ENCODE assay signal across 8 cellular contexts in the genomic region with DNA sequence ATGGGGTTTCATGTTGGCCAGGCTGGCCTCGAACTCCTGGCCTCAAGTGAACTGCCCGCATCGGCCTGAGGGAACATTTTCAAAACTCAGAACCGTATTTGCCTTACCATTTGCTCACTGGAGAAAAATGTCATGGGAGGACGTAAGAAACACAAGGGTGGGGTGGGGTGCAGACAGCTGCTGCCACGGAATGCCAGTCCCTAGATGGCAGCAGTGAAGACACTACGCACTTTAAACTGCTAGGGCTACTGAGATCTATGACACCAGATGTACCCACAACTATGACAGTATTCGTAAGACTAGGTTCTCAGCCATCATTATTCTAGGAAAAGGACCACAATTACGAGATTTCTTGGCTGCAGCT. TPM values are rescaled to one million over a fixed set of nuclear protein-coding genes. Genes with fewer than 3 reads are reported as not detected.
DNase-seq lines count a peak whose midpoint lies in the region; ATAC-seq and TF ChIP-seq lines count a peak whose summit lies in the region.
"Not testable (repeated sequence)": the region's sequence is repeated elsewhere in the genome, so short reads cannot be mapped to it uniquely, and the experiment has no call there.

No MANE protein-coding gene starts in this region.

- POLR2A ChIA-PET in activated CD8-positive, alpha-beta T cell treated with anti-CD3 and anti-CD28 coated beads, Interleukin-2, amount 10 ng/mL, durations not matched to agents 7 days and 5 days (lab: Charles Lee), result interaction anchor here (1.9 kb wide), 1 partner anchor 150 kb away, joined by 13 read pairs; no protein-coding TSS in a partner anchor

- peak overlapping the region; percentile 96 for H3K27ac Mint-ChIP-seq in activated CD8-positive, alpha-beta T cell treated with anti-CD3 and anti-CD28 coated beads, Interleukin-2, amount 10 ng/mL, durations not matched to agents 7 days and 5 days

- not testable (repeated sequence) for H3K27me3 ChIP-seq in duodenal mucosa (ENCODE audit: control insufficient read depth in 1 of 2, insufficient read depth in 2 of 2, low read length in 2 of 2); liver (ENCODE audit: control insufficient read depth in 4 of 4, insufficient read depth in 4 of 4, low read length in 3 of 4)

- not testable (repeated sequence) for TF ChIP-seq RAD21 in liver (IDR thresholded peaks at IDR 0.05)

- not testable (repeated sequence) for H3K27me3 Mint-ChIP-seq in activated CD8-positive, alpha-beta T cell treated with anti-CD3 and anti-CD28 coated beads, Interleukin-2, amount 10 ng/mL, durations not matched to agents 7 days and 5 days (ENCODE audit: low read depth)

- H3K27ac ChIP-seq in duodenal mucosa (ENCODE audit: low read depth, low read length) (peak overlapping the region; percentile 98), liver (ENCODE audit: low read depth in 1 of 2, low read length in 2 of 2) (peak overlapping the region; percentile 89 to 96)

- H3K4me1 Mint-ChIP-seq in activated CD8-positive, alpha-beta T cell treated with anti-CD3 and anti-CD28 coated beads, Interleukin-2, amount 10 ng/mL, durations not matched to agents 7 days and 5 days (ENCODE audit: low read depth), result peaks cover 36% of the 10 kb centered on the region

- CTCF ChIA-PET in activated CD8-positive, alpha-beta T cell treated with anti-CD3 and anti-CD28 coated beads, Interleukin-2, amount 10 ng/mL, durations not matched to agents 7 days and 5 days (lab: Charles Lee), result not testable (repeated sequence)

- not testable (repeated sequence) for H3K9me3 Mint-ChIP-seq in activated CD8-positive, alpha-beta T cell treated with anti-CD3 and anti-CD28 coated beads, Interleukin-2, amount 10 ng/mL, durations not matched to agents 7 days and 5 days (ENCODE audit: insufficient read depth)

- peaks cover 0 to 29% of the 10 kb centered on the region in 2 donors for H3K36me3 ChIP-seq in duodenal mucosa (ENCODE audit: control insufficient read depth in 1 of 2, insufficient read depth in 2 of 2, low read length in 2 of 2)
- H3K36me3 ChIP-seq in liver (ENCODE audit: control insufficient read depth in 4 of 4, insufficient read depth in 3 of 4, low read depth in 1 of 4, low read length in 3 of 4), result peaks cover 5 to 17% (median 8%) of the 10 kb centered on the region in 4 donors

- under 1% methylated on average over 9 of the region's 9 CpGs for WGBS in liver

- H3K9me3 ChIP-seq in duodenal mucosa (ENCODE audit: control insufficient read depth in 1 of 2, low read length in 2 of 2); liver (ENCODE audit: control insufficient read depth in 4 of 4, low read length in 3 of 4): not testable (repeated sequence)

- H3K4me3 ChIP-seq in duodenal mucosa (ENCODE audit: low read depth in 1 of 2, low read length in 2 of 2) (peak overlapping the region; percentile 60 to 83), liver (ENCODE audit: low read depth in 1 of 3, low read length in 3 of 3) (peak overlapping the region; percentile 66 to 74 (median 67))

- H3K9ac ChIP-seq in duodenal mucosa (ENCODE audit: low read depth in 1 of 2, low read length in 2 of 2) (peak overlapping the region; percentile 78 to 88), liver (ENCODE audit: low read depth in 1 of 2, low read length in 2 of 2) (peak overlapping the region; percentile 80 to 89)

- peak overlapping the region; percentile 99 for H3K4me3 Mint-ChIP-seq in activated CD8-positive, alpha-beta T cell treated with anti-CD3 and anti-CD28 coated beads, Interleukin-2, amount 10 ng/mL, durations not matched to agents 7 days and 5 days

- H3K36me3 Mint-ChIP-seq in activated CD8-positive, alpha-beta T cell treated with anti-CD3 and anti-CD28 coated beads, Interleukin-2, amount 10 ng/mL, durations not matched to agents 7 days and 5 days (ENCODE audit: low read depth), result peaks cover 32% of the 10 kb centered on the region

- not testable (repeated sequence) for H3K4me1 ChIP-seq in duodenal mucosa (ENCODE audit: control insufficient read depth in 1 of 2, insufficient read depth in 2 of 2, low read length in 2 of 2); liver (ENCODE audit: control insufficient read depth in 4 of 4, insufficient read depth in 4 of 4, low read length in 3 of 4)

- peak; percentile 38 for ATAC-seq in GM18909 (IDR thresholded peaks at IDR 0.05; ENCODE audit: poor library complexity, unreplicated experiment)
- ATAC-seq in HG03521 (IDR thresholded peaks at IDR 0.05; ENCODE audit: unreplicated experiment), result peak; percentile 21
- peak; percentile 48 for ATAC-seq in activated CD8-positive, alpha-beta T cell treated with anti-CD3 and anti-CD28 coated beads, Interleukin-2, amount 10 ng/mL, durations not matched to agents 7 days and 5 days

- TF ChIP-seq CTCF in AG09319 (IDR thresholded peaks at IDR 0.05; ENCODE audit: low read depth, low read length), result peak; percentile 40
- TF ChIP-seq CTCF in liver (IDR thresholded peaks at IDR 0.05; ENCODE audit: low read depth, low read length, missing input control), result peak; percentile 9

- DNase-seq in AG09319 (ENCODE audit: extremely low read depth, low read depth) (peak; percentile 71), NOMO-1 (lab: John Stamatoyannopoulos, UW; ENCODE audit: unreplicated experiment in 2 of 2) (peak; percentile 72 to 75)
- peak; percentile 72 for DNase-seq in activated CD8-positive, alpha-beta T cell treated with anti-CD3 and anti-CD28 coated beads, Interleukin-2, amount 10 ng/mL, durations not matched to agents 7 days and 5 days
- peak; percentile 12 to 31 for DNase-seq in stimulated activated CD4-positive, alpha-beta T cell treated with anti-CD3 and anti-CD28 coated beads, Interleukin-1b, Interleukin-23, amount 100 ng/mL, for 4 hours (ENCODE audit: low read depth in 2 of 2)

TF ChIP-seq in liver, 16 proteins besides CTCF, POLR2A, EP300 and RAD21:
- TF ChIP-seq RXRA (IDR thresholded peaks at IDR 0.05), result peak in 1 of 2 donors; percentile 22
- peak in 1 of 2 donors; percentile 22 for TF ChIP-seq HNF4A (conservative IDR thresholded peaks at IDR 0.05)
- peak; percentile 3 for TF ChIP-seq MAX (IDR thresholded peaks at IDR 0.05)
TF ChIP-seq in liver: peak in this region for 3; not testable (repeated sequence) for 13.

RNA-seq across cellular contexts. Expression of gene SBDS, which starts 0.7 kb away (rescaled TPM):
- total RNA-seq in activated CD8-positive, alpha-beta T cell treated with anti-CD3 and anti-CD28 coated beads, Interleukin-2, amount 10 ng/mL, durations not matched to agents 7 days and 5 days, result 10 to 100 TPM; 40.1 to 40.8 TPM
- total RNA-seq in liver, result 10 to 100 TPM; 34.1 to 56.6 TPM
- 10 to 100 TPM; 62.6 to 66.0 TPM for polyA plus RNA-seq in liver

RNA-seq across cellular contexts. Expression of gene TYW1, which starts 2.0 kb away (rescaled TPM):
- total RNA-seq in activated CD8-positive, alpha-beta T cell treated with anti-CD3 and anti-CD28 coated beads, Interleukin-2, amount 10 ng/mL, durations not matched to agents 7 days and 5 days, result 10 to 100 TPM; 16.1 to 17.8 TPM
- total RNA-seq in liver, result 10 to 100 TPM in 1 of 2 donors, 1 to 10 TPM in 1; 8.5 to 16.6 TPM
- polyA plus RNA-seq in liver, result 10 to 100 TPM in 1 of 2 donors, 1 to 10 TPM in 1; 6.7 to 11.2 TPM

Comparison
In these comparisons a context has a peak if more than half of its experiments do, and no peak if none do; other contexts are left out.
1. Peak in every context shown above with its lines: DNase-seq, ATAC-seq, H3K4me3 ChIP-seq and H3K27ac ChIP-seq.
2. DNase-seq: peak in every context shown above with its lines; median percentile 74 in NOMO-1; 72 in activated CD8-positive, alpha-beta T cell treated with anti-CD3 and anti-CD28 coated beads, Interleukin-2, amount 10 ng/mL, durations not matched to agents 7 days and 5 days; 71 in AG09319; 22 in stimulated activated CD4-positive, alpha-beta T cell treated with anti-CD3 and anti-CD28 coated beads, Interleukin-1b, Interleukin-23, amount 100 ng/mL, for 4 hours.